Comparison of ENCODE assay signal across 15 cellular contexts in genomic region chr13:93577105-93577504, GRCh38.
DNase-seq lines count a peak whose midpoint lies in the region; ATAC-seq and TF ChIP-seq lines count a peak whose summit lies in the region.
"Had no signal": no experiment of that assay in that cellular context is flagged by ENCODE, and none has a peak within 500 bp of the region (broad histone marks: within the 10 kb centered on the region; RNA-seq: fewer than 3 reads in every experiment).

No MANE protein-coding gene starts in this region.

- no peaks in the 10 kb centered on the region for H3K36me3 Mint-ChIP-seq in WTC11
- H3K36me3 Mint-ChIP-seq in mesothelial cell of epicardium: peaks cover 4% of the 10 kb centered on the region
- no peaks in the 10 kb centered on the region for H3K36me3 Mint-ChIP-seq in effector memory CD8-positive, alpha-beta T cell (ENCODE audit: insufficient read depth)
- H3K36me3 Mint-ChIP-seq: CD14-positive monocyte; CD8-positive, alpha-beta T cell had no signal

- H3K27me3 Mint-ChIP-seq in WTC11 (ENCODE audit: low read depth): no peaks in the 10 kb centered on the region
- no peaks in the 10 kb centered on the region for H3K27me3 Mint-ChIP-seq in mesothelial cell of epicardium (ENCODE audit: low read depth)
- H3K27me3 Mint-ChIP-seq in effector memory CD8-positive, alpha-beta T cell: no peaks in the 10 kb centered on the region

- H3K9me3 Mint-ChIP-seq in WTC11: no peaks in the 10 kb centered on the region
- H3K9me3 Mint-ChIP-seq in mesothelial cell of epicardium: peaks cover 20% of the 10 kb centered on the region
- H3K9me3 Mint-ChIP-seq in effector memory CD8-positive, alpha-beta T cell: no peaks in the 10 kb centered on the region
- H3K9me3 Mint-ChIP-seq: CD8-positive, alpha-beta T cell had no signal

- POLR2A ChIA-PET in WTC11 (lab: Charles Lee): no interaction called here

- no peak overlapping the region for H3K4me3 Mint-ChIP-seq in WTC11
- H3K4me3 Mint-ChIP-seq in mesothelial cell of epicardium: no peak overlapping the region
- no peak overlapping the region for H3K4me3 Mint-ChIP-seq in effector memory CD8-positive, alpha-beta T cell
- H3K4me3 Mint-ChIP-seq: CD14-positive monocyte; CD8-positive, alpha-beta T cell had no signal

- H3K27ac Mint-ChIP-seq in WTC11: 0 out of 2 replicates have a peak overlapping the region, but pooled peaks have one; percentile 17
- H3K27ac Mint-ChIP-seq in mesothelial cell of epicardium: no peak overlapping the region
- H3K27ac Mint-ChIP-seq in effector memory CD8-positive, alpha-beta T cell: no peak overlapping the region
- H3K27ac Mint-ChIP-seq: CD14-positive monocyte; CD8-positive, alpha-beta T cell had no signal

- no peak for ATAC-seq in WTC11
- ATAC-seq in effector memory CD8-positive, alpha-beta T cell (replicated peaks): no peak
- ATAC-seq: CD8-positive, alpha-beta T cell; GM12878 had no signal

- peaks cover 26% of the 10 kb centered on the region for H3K4me1 Mint-ChIP-seq in WTC11
- no peaks in the 10 kb centered on the region for H3K4me1 Mint-ChIP-seq in mesothelial cell of epicardium
- H3K4me1 Mint-ChIP-seq in effector memory CD8-positive, alpha-beta T cell (ENCODE audit: low read depth in 2 of 2): no peaks in the 10 kb centered on the region
- H3K4me1 Mint-ChIP-seq: CD14-positive monocyte had no signal

- CTCF ChIA-PET in WTC11 (lab: Charles Lee): no interaction called here

- TF ChIP-seq CTCF in WTC11 (IDR thresholded peaks at IDR 0.05) (no peak), mesothelial cell of epicardium (IDR thresholded peaks at IDR 0.05; ENCODE audit: unreplicated experiment) (no peak)

- peak; percentile 2 for DNase-seq in NOMO-1 treated with DMSO at 0.1 percent for 48 hours (lab: John Stamatoyannopoulos, UW; ENCODE audit: unreplicated experiment)
- no peak for DNase-seq in NOMO-1 treated with dmso at 0.1 percent for 144 hours (lab: John Stamatoyannopoulos, UW; ENCODE audit: unreplicated experiment)
- DNase-seq in Kasumi-1 (lab: John Stamatoyannopoulos, UW): peak; percentile 12 to 23
- peak; percentile 6 for DNase-seq in SKM-1 (lab: John Stamatoyannopoulos, UW; ENCODE audit: unreplicated experiment)
- DNase-seq in WTC11 (ENCODE audit: low spot score): no peak
- no peak for DNase-seq in GDM1 (lab: John Stamatoyannopoulos, UW)
- no peak for DNase-seq in mesothelial cell of epicardium (ENCODE audit: low spot score in 2 of 2, unreplicated experiment in 2 of 2)
- DNase-seq in effector memory CD8-positive, alpha-beta T cell: no peak
- DNase-seq: 8988T; Calu3; CD8-positive, alpha-beta T cell; DMS79 treated with DMSO at 0.1 percent for 48 hours; IMR-90 had no signal

TF ChIP-seq in WTC11, 78 proteins besides CTCF, POLR2A, EP300 and RAD21:
- TF ChIP-seq USF2 (CRISPR knock-in tag; IDR thresholded peaks at IDR 0.05) (no peak), ZNF232 (CRISPR knock-in tag; IDR thresholded peaks at IDR 0.05) (no peak), ERG (CRISPR knock-in tag; IDR thresholded peaks at IDR 0.05) (no peak), CREM (CRISPR knock-in tag; IDR thresholded peaks at IDR 0.05) (no peak), NFYB (CRISPR knock-in tag; conservative IDR thresholded peaks at IDR 0.05; ENCODE audit: low read depth) (no peak), HMGXB4 (CRISPR knock-in tag; IDR thresholded peaks at IDR 0.05) (no peak), ATF6 (CRISPR knock-in tag; IDR thresholded peaks at IDR 0.05) (no peak), TP53 (CRISPR knock-in tag; IDR thresholded peaks at IDR 0.05) (no peak), ETV6 (CRISPR knock-in tag; IDR thresholded peaks at IDR 0.05) (no peak), EMX1 (CRISPR knock-in tag; IDR thresholded peaks at IDR 0.05) (no peak), NR1H2 (CRISPR knock-in tag; IDR thresholded peaks at IDR 0.05) (no peak), ZNF671 (CRISPR knock-in tag; IDR thresholded peaks at IDR 0.05) (no peak)

Comparison
In these comparisons a context has a peak if more than half of its experiments do, and no peak if none do; other contexts are left out.
1. DNase-seq: peak in NOMO-1 treated with DMSO at 0.1 percent for 48 hours (single experiment), Kasumi-1 (2 of 2) and SKM-1 (single experiment); none in NOMO-1 treated with dmso at 0.1 percent for 144 hours (single experiment), WTC11 (single experiment), GDM1 (single experiment), mesothelial cell of epicardium (0 of 2) and effector memory CD8-positive, alpha-beta T cell (0 of 3).